Comparison of ENCODE assay signal across 8 cellular contexts in the genomic region with DNA sequence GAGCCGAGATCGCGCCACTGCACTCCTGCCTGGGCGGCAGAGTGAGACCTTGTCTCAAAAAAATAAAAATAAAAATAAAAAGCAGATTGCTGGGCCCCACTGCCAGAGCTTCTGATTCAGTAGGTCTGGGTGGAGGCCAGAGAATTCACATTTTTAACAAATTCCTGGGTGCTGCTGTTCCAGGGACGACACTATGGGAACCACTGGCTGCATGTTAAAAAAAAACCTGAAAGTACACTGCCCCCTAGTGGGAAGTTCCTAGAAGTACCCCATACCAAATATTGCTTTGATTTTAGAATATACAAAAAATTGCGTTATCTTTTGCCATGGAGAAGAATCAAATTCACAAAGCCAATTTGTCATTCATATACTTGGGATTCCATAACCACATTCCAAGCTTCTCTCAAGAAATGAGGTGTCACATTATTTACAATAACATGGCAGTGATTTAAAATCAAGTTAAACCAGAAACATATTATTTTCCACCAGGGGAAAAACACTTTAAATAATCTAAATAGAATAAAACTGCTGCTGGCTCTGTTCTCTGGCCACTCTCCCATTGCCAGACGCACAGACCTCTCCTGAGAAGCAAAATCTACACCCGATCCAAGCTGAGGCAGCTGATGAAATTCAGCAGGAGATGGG. TPM values are rescaled to one million over a fixed set of nuclear protein-coding genes. Genes with fewer than 3 reads are reported as not detected.
DNase-seq lines count a peak whose midpoint lies in the region; ATAC-seq and TF ChIP-seq lines count a peak whose summit lies in the region.

No MANE protein-coding gene starts in this region.

- no peaks in the 10 kb centered on the region for H3K4me1 ChIP-seq in prostate gland (replicated peaks)

- H3K36me3 ChIP-seq in prostate gland: no peaks in the 10 kb centered on the region

- no peaks in the 10 kb centered on the region for H3K9me3 Mint-ChIP-seq in activated CD8-positive, alpha-beta T cell treated with anti-CD3 and anti-CD28 coated beads, Interleukin-2, amount 10 ng/mL, durations not matched to agents 7 days and 5 days (ENCODE audit: insufficient read depth)

- TF ChIP-seq CTCF in AG04450 (IDR thresholded peaks at IDR 0.05; ENCODE audit: low read depth, low read length) (peak; percentile 78), GM12864 (IDR thresholded peaks at IDR 0.05; ENCODE audit: low read depth, low read length, missing control alignments) (peak; percentile 57), prostate gland (IDR thresholded peaks at IDR 0.05) (peak; percentile 67 to 90 (median 68))

- no peak overlapping the region for H3K4me3 Mint-ChIP-seq in activated CD8-positive, alpha-beta T cell treated with anti-CD3 and anti-CD28 coated beads, Interleukin-2, amount 10 ng/mL, durations not matched to agents 7 days and 5 days

- H3K4me1 Mint-ChIP-seq in activated CD8-positive, alpha-beta T cell treated with anti-CD3 and anti-CD28 coated beads, Interleukin-2, amount 10 ng/mL, durations not matched to agents 7 days and 5 days (ENCODE audit: low read depth): no peaks in the 10 kb centered on the region

- no peak overlapping the region for H3K27ac Mint-ChIP-seq in activated CD8-positive, alpha-beta T cell treated with anti-CD3 and anti-CD28 coated beads, Interleukin-2, amount 10 ng/mL, durations not matched to agents 7 days and 5 days

- H3K27ac ChIP-seq in AG04450 (ENCODE audit: low read depth, low read length) (no peak overlapping the region), prostate gland (no peak overlapping the region), substantia nigra (ENCODE audit: low read depth, low read length, poor library complexity, severe bottlenecking) (no peak overlapping the region)

- no peaks in the 10 kb centered on the region; the same call in 1 of the 2 replicates for H3K9me3 ChIP-seq in AG04450 (ENCODE audit: control insufficient read depth, insufficient read depth, low read length)
- H3K9me3 ChIP-seq in prostate gland: no peaks in the 10 kb centered on the region

- POLR2A ChIA-PET in AG04450 (lab: Yijun Ruan, JAX): no interaction called here
- POLR2A ChIA-PET in activated CD8-positive, alpha-beta T cell treated with anti-CD3 and anti-CD28 coated beads, Interleukin-2, amount 10 ng/mL, durations not matched to agents 7 days and 5 days (lab: Charles Lee): interaction anchor here (0.8 kb wide), 1 partner anchor 257 kb away, joined by 3 read pairs; no protein-coding TSS in a partner anchor

- CTCF ChIA-PET in AG04450 (lab: Charles Lee): interaction anchor here (0.6 to 3.3 kb wide), 37 partner anchors 9 to 382 kb away, joined by 3 to 25 read pairs (median 4); no protein-coding TSS in a partner anchor
- CTCF ChIA-PET in activated CD8-positive, alpha-beta T cell treated with anti-CD3 and anti-CD28 coated beads, Interleukin-2, amount 10 ng/mL, durations not matched to agents 7 days and 5 days (lab: Charles Lee): interaction anchor here (0.6 to 6.7 kb wide), 32 partner anchors 10 to 388 kb away, joined by 3 to 79 read pairs (median 3); partner anchors contain the start of gene SYF2

- no peak for TF ChIP-seq POLR2A in prostate gland (IDR thresholded peaks at IDR 0.05)

- DNase-seq in AG04450 (ENCODE audit: low read depth, low spot score): no peak
- DNase-seq in GM12864 (ENCODE audit: low read depth): no peak
- peak; percentile 35 for DNase-seq in NCI-H2029 treated with DMSO at 0.1 percent for 48 hours (lab: John Stamatoyannopoulos, UW)
- peak; percentile 43 for DNase-seq in activated CD8-positive, alpha-beta T cell treated with anti-CD3 and anti-CD28 coated beads, Interleukin-2, amount 10 ng/mL, durations not matched to agents 7 days and 5 days
- peak; percentile 7 for DNase-seq in glomerular endothelial cell (ENCODE audit: extremely low read depth, low read depth, low spot score)
- DNase-seq in prostate gland (ENCODE audit: low spot score): no peak
- DNase-seq in NK-92 (lab: John Stamatoyannopoulos, UW; ENCODE audit: unreplicated experiment): no peak
- DNase-seq in substantia nigra (lab: John Stamatoyannopoulos, UW): no peak

- peaks cover 21% of the 10 kb centered on the region for H3K27me3 Mint-ChIP-seq in activated CD8-positive, alpha-beta T cell treated with anti-CD3 and anti-CD28 coated beads, Interleukin-2, amount 10 ng/mL, durations not matched to agents 7 days and 5 days (ENCODE audit: low read depth)

- H3K27me3 ChIP-seq in AG04450 (ENCODE audit: control insufficient read depth, insufficient read depth, low read length): peaks cover 34% of the 10 kb centered on the region
- no peaks in the 10 kb centered on the region for H3K27me3 ChIP-seq in prostate gland (replicated peaks; ENCODE audit: insufficient read depth)

- WGBS in prostate gland: 52% methylated on average over 8 of the region's 8 CpGs

- H3K36me3 Mint-ChIP-seq in activated CD8-positive, alpha-beta T cell treated with anti-CD3 and anti-CD28 coated beads, Interleukin-2, amount 10 ng/mL, durations not matched to agents 7 days and 5 days (ENCODE audit: low read depth): no peaks in the 10 kb centered on the region

- ATAC-seq in activated CD8-positive, alpha-beta T cell treated with anti-CD3 and anti-CD28 coated beads, Interleukin-2, amount 10 ng/mL, durations not matched to agents 7 days and 5 days: no peak

- intact Hi-C loops in prostate gland (cut with DNase I): loop anchor here (2.0 kb wide), 1 partner anchor 356 kb away; no protein-coding TSS in a partner anchor

- no peak overlapping the region for H3K4me3 ChIP-seq in AG04450 (ENCODE audit: low read depth, low read length)
- H3K4me3 ChIP-seq in GM12864 (ENCODE audit: low read depth, low read length): no peak overlapping the region
- no peak overlapping the region for H3K4me3 ChIP-seq in prostate gland

RNA-seq across cellular contexts. Expression of gene SYF2, which starts 27.4 kb away (rescaled TPM):
- 33.7 and 48.3 TPM in 2 replicates for polyA plus RNA-seq in AG04450 (2011; rRNA removed)
- 5.0 and 5.3 TPM in 2 replicates for polyA minus RNA-seq in AG04450 (2011; rRNA and poly(A)+ RNA removed)
- total RNA-seq in activated CD8-positive, alpha-beta T cell treated with anti-CD3 and anti-CD28 coated beads, Interleukin-2, amount 10 ng/mL, durations not matched to agents 7 days and 5 days: 10 to 100 TPM; 36.8 to 37.1 TPM
- 30.2 and 57.0 TPM in 2 replicates for total RNA-seq in glomerular endothelial cell
- 10 to 100 TPM; 46.5 to 51.0 TPM for total RNA-seq in prostate gland

RNA-seq across cellular contexts. Expression of gene RSRP1, which starts 42.3 kb away (rescaled TPM):
- 49.7 and 65.7 TPM in 2 replicates for polyA plus RNA-seq in AG04450 (2011; rRNA removed)
- polyA minus RNA-seq in AG04450 (2011; rRNA and poly(A)+ RNA removed): 55.7 and 84.1 TPM in 2 replicates
- total RNA-seq in activated CD8-positive, alpha-beta T cell treated with anti-CD3 and anti-CD28 coated beads, Interleukin-2, amount 10 ng/mL, durations not matched to agents 7 days and 5 days: 100 to 1,000 TPM; 175 to 199 TPM
- total RNA-seq in glomerular endothelial cell (67.5 and 102 TPM in 2 replicates), prostate gland (100 to 1,000 TPM; 114 to 145 TPM)

Comparison
In these comparisons a context has a peak if more than half of its experiments do, and no peak if none do; other contexts are left out.
1. DNase-seq: peak in NCI-H2029 treated with DMSO at 0.1 percent for 48 hours (single experiment), activated CD8-positive, alpha-beta T cell treated with anti-CD3 and anti-CD28 coated beads, Interleukin-2, amount 10 ng/mL, durations not matched to agents 7 days and 5 days (single experiment) and glomerular endothelial cell (single experiment); none in AG04450 (single experiment), GM12864 (single experiment), prostate gland (single experiment), NK-92 (single experiment) and substantia nigra (0 of 49).
2. Peak in every context shown above with its lines, with median percentiles within 50 percentile points of each other: CTCF ChIP-seq.